In genomic region chr22:25853902-25854301, GRCh38 we compare ENCODE assay signal across 12 cellular contexts.
DNase-seq lines count a peak whose midpoint lies in the region; ATAC-seq, FAIRE-seq and TF ChIP-seq lines count a peak whose summit lies in the region.
"Had no signal": no experiment of that assay in that cellular context is flagged by ENCODE, and none has a peak within 500 bp of the region (broad histone marks: within the 10 kb centered on the region; RNA-seq: fewer than 3 reads in every experiment).

No MANE protein-coding gene starts in this region.

- no peak overlapping the region for H3K18ac ChIP-seq in H1 (ENCODE audit: extremely low read depth, low read length)

- no peak overlapping the region for H3K14ac ChIP-seq in H1 (ENCODE audit: insufficient read length)

- H3K4me3 ChIP-seq in A673 (ENCODE audit: low read depth, low read length, poor library complexity, severe bottlenecking) = no peak overlapping the region
- no peak overlapping the region for H3K4me3 ChIP-seq in H1 (ENCODE audit: extremely low read depth in 1 of 4, insufficient read depth in 2 of 4, low read depth in 3 of 4, low read length in 4 of 4)

- H4K8ac ChIP-seq in H1 (ENCODE audit: extremely low read depth, insufficient read depth, low read length) = no peak overlapping the region

- CTCF ChIA-PET in A673 (lab: Charles Lee) (interaction anchor here (0.7 to 0.8 kb wide), 2 partner anchors 9 to 319 kb away, joined by 3 to 6 read pairs; no protein-coding TSS in a partner anchor), H1 (lab: Charles Lee; ENCODE audit: partially characterized antibody) (interaction anchor here (0.8 to 1.3 kb wide), 5 partner anchors 8 to 45 kb away, joined by 3 to 10 read pairs (median 4); no protein-coding TSS in a partner anchor)

- DNase-seq in A673 (ENCODE audit: low spot score) = peak; percentile 60
- peak; percentile 46 for DNase-seq in GM13977 (ENCODE audit: low spot score)
- peak; percentile 17 for DNase-seq in NCI-H748 treated with DMSO at 0.1 percent for 48 hours (lab: John Stamatoyannopoulos, UW)
- no peak for DNase-seq in H1 (ENCODE audit: low read depth in 1 of 2, low spot score in 2 of 2)
- no peak for DNase-seq in glomerular visceral epithelial cell (ENCODE audit: extremely low spot score)
- no peak for DNase-seq in urothelium cell line (ENCODE audit: low spot score)
- no peak for DNase-seq in NCI-H345 (lab: John Stamatoyannopoulos, UW)
- DNase-seq in Right ventricle myocardium superior = no peak
- DNase-seq: activated gamma-delta T cell treated with Interleukin-2 at 50 U/mL for 16 hours; effector CD8-positive, alpha-beta T cell had no signal

- no peak overlapping the region for H4K5ac ChIP-seq in H1 (ENCODE audit: insufficient read length, low read depth, low read length)

- TF ChIP-seq RAD21 in H1 (IDR thresholded peaks at IDR 0.05 in 1 of 2, conservative IDR thresholded peaks at IDR 0.05 in 1 of 2; ENCODE audit: low read depth in 2 of 2, low read length in 2 of 2) = peak; percentile 48 to 54

- H3K23me2 ChIP-seq in H1 (ENCODE audit: low read depth, low read length) = no peaks in the 10 kb centered on the region

- no peak overlapping the region for H2BK20ac ChIP-seq in H1 (ENCODE audit: low read length)

- TF ChIP-seq CTCF in A673 (conservative IDR thresholded peaks at IDR 0.05; ENCODE audit: low read depth, low read length) (peak; percentile 54), GM13977 (IDR thresholded peaks at IDR 0.05; ENCODE audit: extremely low read depth, insufficient read depth, missing control alignments) (peak; percentile 36), H1 (IDR thresholded peaks at IDR 0.05; ENCODE audit: control extremely low read depth in 1 of 3, insufficient read depth in 1 of 3, low read depth in 1 of 3, low read length in 3 of 3) (peak in 2 of 3 experiments; percentile 30 to 42; a peak in 3 of 4 replicates)

- H2AK5ac ChIP-seq in H1 (ENCODE audit: low read depth, low read length) = no peak overlapping the region

- H3K56ac ChIP-seq in H1 (replicated peaks; ENCODE audit: insufficient read length, low read depth, low read length) = no peak overlapping the region

- intact Hi-C loops in A673 (cut with micrococcal nuclease; ENCODE audit: unreplicated experiment) = loop anchor here (5.0 to 10.0 kb wide), 2 partner anchors 321 to 478 kb away; no protein-coding TSS in a partner anchor
- intact Hi-C loops in Right ventricle myocardium superior (cut with DNase I) = no loop called here

- ATAC-seq in Right ventricle myocardium superior (ENCODE audit: poor library complexity) = no peak
- ATAC-seq: WTC11 had no signal

- H4K91ac ChIP-seq in H1 (replicated peaks; ENCODE audit: insufficient read length, low read length) = no peak overlapping the region

- H3K27ac ChIP-seq in A673 (ENCODE audit: low read depth, low read length, poor library complexity, severe bottlenecking) = no peak overlapping the region
- H3K27ac ChIP-seq in H1 (ENCODE audit: low read depth, low read length) = no peak overlapping the region

- H3K36me3 ChIP-seq in A673 (ENCODE audit: insufficient read depth, low read length, poor library complexity, severe bottlenecking) (no peaks in the 10 kb centered on the region), H1 (ENCODE audit: control insufficient read depth in 2 of 4, insufficient read depth in 4 of 4, low read length in 3 of 4) (no peaks in the 10 kb centered on the region)

- no peak overlapping the region for H2BK120ac ChIP-seq in H1 (replicated peaks; ENCODE audit: low read depth, low read length)

- no peak overlapping the region for H2BK12ac ChIP-seq in H1 (ENCODE audit: low read depth, low read length)

- H3K79me1 ChIP-seq in H1 (ENCODE audit: low read depth, low read length) = no peaks in the 10 kb centered on the region

- H3K9me3 ChIP-seq in A673 (ENCODE audit: low read depth, low read length, poor library complexity, severe bottlenecking) = no peaks in the 10 kb centered on the region
- H3K9me3 ChIP-seq in H1 (ENCODE audit: insufficient read depth in 2 of 2, low read depth in 1 of 2, low read length in 1 of 2) = no peaks in the 10 kb centered on the region

- H2AFZ ChIP-seq in H1 (ENCODE audit: low read length) = no peak overlapping the region

- BruUV-seq in A673 (replicated peaks; lab: Mats Ljungman, UMichigan) = no TSS peak

- in situ Hi-C loops in GM13977 (cut with MboI; ENCODE audit: low pct_unique_long_range_greater_than_20kb, low sequenced_read_pairs, unreplicated experiment) = no loop called here

- POLR2A ChIA-PET in A673 (lab: Charles Lee; ENCODE audit: low non-redundant PET) (no interaction called here), H1 (lab: Charles Lee; ENCODE audit: partially characterized antibody) (no interaction called here)

- TF ChIP-seq POLR2A in H1 (IDR thresholded peaks at IDR 0.05; ENCODE audit: control extremely low read depth in 1 of 2, low read depth in 2 of 2, low read length in 2 of 2) = no peak

- H4K20me1 ChIP-seq in H1 (replicated peaks in 1 of 2; ENCODE audit: control insufficient read depth in 1 of 2, insufficient read depth in 2 of 2, low read length in 2 of 2) = no peaks in the 10 kb centered on the region

- no peak for TF ChIP-seq EP300 in H1 (IDR thresholded peaks at IDR 0.05; ENCODE audit: borderline replicate concordance in 1 of 2, low read depth in 2 of 2, low read length in 2 of 2)

- H3K27me3 ChIP-seq in A673 (replicated peaks; ENCODE audit: insufficient read depth, low read depth, low read length, poor library complexity) (peaks cover 4% of the 10 kb centered on the region), H1 (replicated peaks in 1 of 4; ENCODE audit: control insufficient read depth in 3 of 4, extremely low read depth in 1 of 4, insufficient read depth in 3 of 4, low read length in 3 of 4) (no peaks in the 10 kb centered on the region)

- no peak overlapping the region for H3K23ac ChIP-seq in H1 (ENCODE audit: insufficient read length)

- no peak for FAIRE-seq in H1 (lab: Jason Lieb, UNC)
- no peak for FAIRE-seq in urothelium cell line (lab: Jason Lieb, UNC)
- FAIRE-seq: islet of Langerhans had no signal

- H3K4me1 ChIP-seq in A673 (ENCODE audit: insufficient read depth, low read length, poor library complexity, severe bottlenecking) (no peaks in the 10 kb centered on the region), H1 (replicated peaks in 1 of 4; ENCODE audit: control insufficient read depth in 3 of 4, insufficient read depth in 4 of 4, low read length in 3 of 4) (no peaks in the 10 kb centered on the region)

- H3K9ac ChIP-seq in H1 (replicated peaks in 1 of 4; ENCODE audit: extremely low read depth in 1 of 4, low read depth in 3 of 4, low read length in 3 of 4) = no peak overlapping the region

- WGBS in H1 (ENCODE audit: extremely low coverage in 1 of 2, insufficient coverage in 1 of 2, insufficient read length in 1 of 2, insufficient replicate concordance in 2 of 2, low coverage in 1 of 2, low lambda C conversion rate in 2 of 2, missing lambda C conversion rate in 1 of 2), 2 experiments = 59% methylated on average over 2 of the region's 2 CpGs; no CpG with 5 or more reads in 1 of the 2 experiments

- H2BK15ac ChIP-seq in H1 (ENCODE audit: low read length) = no peak overlapping the region

- no peak overlapping the region for H3K4me2 ChIP-seq in H1 (ENCODE audit: insufficient read depth in 1 of 2, low read depth in 2 of 2, low read length in 2 of 2)

- H3K79me2 ChIP-seq in H1 (ENCODE audit: control insufficient read depth in 1 of 2, insufficient read depth in 2 of 2, low read length in 2 of 2) = no peaks in the 10 kb centered on the region

- no peak overlapping the region for H3K4ac ChIP-seq in H1 (replicated peaks; ENCODE audit: insufficient read length, low read depth, low read length)

- H2BK5ac ChIP-seq in H1 (ENCODE audit: low read depth, low read length) = no peak overlapping the region

TF ChIP-seq in H1, 55 proteins besides CTCF, POLR2A, EP300 and RAD21 (continues in another document):
- TF ChIP-seq JUN (IDR thresholded peaks at IDR 0.05; ENCODE audit: low read depth, low read length) = no peak

Comparison
In these comparisons a context has a peak if more than half of its experiments do, and no peak if none do; other contexts are left out.
1. DNase-seq: peak in A673 (single experiment), GM13977 (single experiment) and NCI-H748 treated with DMSO at 0.1 percent for 48 hours (single experiment); none in H1 (0 of 2), glomerular visceral epithelial cell (single experiment), urothelium cell line (single experiment), NCI-H345 (single experiment) and Right ventricle myocardium superior (single experiment).
2. Peak in every context shown above with its lines, with median percentiles within 50 percentile points of each other: CTCF ChIP-seq.